23 cellular contexts compared by ENCODE assay signal in the genomic region with DNA sequence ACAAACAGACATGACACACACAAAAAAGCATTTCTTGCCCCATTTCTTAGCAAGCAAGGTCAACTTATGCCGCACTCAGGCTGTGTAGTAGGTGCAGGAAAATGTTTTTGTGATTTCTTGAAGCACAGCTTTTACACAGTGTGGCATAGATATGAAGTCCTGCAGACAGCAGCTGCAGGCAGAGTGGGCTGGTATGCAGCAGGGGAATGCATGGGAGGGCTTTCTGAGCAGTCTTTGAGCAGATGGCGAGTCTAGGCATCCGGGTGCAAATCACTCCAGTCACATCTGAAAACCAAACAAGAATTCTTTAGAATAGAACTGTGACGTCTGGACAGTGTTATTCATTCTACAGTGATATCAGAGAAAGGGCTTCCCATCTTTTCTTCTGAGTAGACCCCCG.
"Had no signal": no experiment of that assay in that cellular context is flagged by ENCODE, and none has a peak within 500 bp of the region (broad histone marks: within the 10 kb centered on the region; RNA-seq: fewer than 3 reads in every experiment).

No MANE protein-coding gene starts in this region.

- ATAC-seq: left ventricle myocardium superior; lower lobe of right lung; natural killer cell treated with Interleukin-12 subunit alpha and Interleukin-12 subunit beta and Interleukin-15 and Interleukin-18, amount 100 ng/mL, for 72 hours; psoas muscle; right cardiac atrium; stimulated activated effector memory CD8-positive, alpha-beta T cell treated with anti-CD3 and anti-CD28 coated beads, Interleukin-12 subunit alpha, Interleukin-12 subunit beta, amount 100 ng/mL, for 72 hours had no signal

- H3K4me1 ChIP-seq: esophagus muscularis mucosa, lower lobe of right lung, psoas muscle, sigmoid colon, stomach, thyroid gland, vagina had no signal

- H3K4me3 ChIP-seq: coronary artery, esophagus muscularis mucosa, lower lobe of right lung, psoas muscle, sigmoid colon, skin epidermis, stomach, thyroid gland, vagina had no signal

- H3K36me3 ChIP-seq: lower lobe of right lung, sigmoid colon, stomach, thyroid gland, vagina had no signal

- DNase-seq: dermis blood vessel endothelial cell; effector memory CD4-positive, alpha-beta T cell; head of caudate nucleus; left ventricle myocardium superior; lower lobe of right lung; naive B cell; nucleus accumbens; psoas muscle; right cardiac atrium; sigmoid colon; stimulated activated CD4-positive, alpha-beta T cell treated with anti-CD3 and anti-CD28 coated beads, Interleukin-12 subunit alpha, Interleukin-12 subunit beta, amount 100 ng/mL, for 4 hours; stimulated activated CD4-positive, alpha-beta T cell treated with anti-CD3 and anti-CD28 coated beads, Interleukin-1b, Interleukin-23, amount 100 ng/mL, for 48 hours; stimulated activated CD4-positive, alpha-beta T cell treated with anti-CD3 and anti-CD28 coated beads, Interleukin-4, amount 100 ng/mL, for 24 hours; stimulated activated naive CD4-positive, alpha-beta T cell treated with Interleukin-2 at 50 U/mL for 16 hours; stomach; thyroid gland; trophoblast cell had no signal

- H3K27me3 ChIP-seq: esophagus muscularis mucosa, sigmoid colon, stomach, thyroid gland, vagina had no signal

- H3K9me3 ChIP-seq: esophagus muscularis mucosa, lower lobe of right lung, psoas muscle, sigmoid colon, stomach, thyroid gland, vagina had no signal

- H3K27ac ChIP-seq: coronary artery, esophagus muscularis mucosa, lower lobe of right lung, psoas muscle, sigmoid colon, skin epidermis, stomach, thyroid gland, vagina had no signal
